In the genomic region with DNA sequence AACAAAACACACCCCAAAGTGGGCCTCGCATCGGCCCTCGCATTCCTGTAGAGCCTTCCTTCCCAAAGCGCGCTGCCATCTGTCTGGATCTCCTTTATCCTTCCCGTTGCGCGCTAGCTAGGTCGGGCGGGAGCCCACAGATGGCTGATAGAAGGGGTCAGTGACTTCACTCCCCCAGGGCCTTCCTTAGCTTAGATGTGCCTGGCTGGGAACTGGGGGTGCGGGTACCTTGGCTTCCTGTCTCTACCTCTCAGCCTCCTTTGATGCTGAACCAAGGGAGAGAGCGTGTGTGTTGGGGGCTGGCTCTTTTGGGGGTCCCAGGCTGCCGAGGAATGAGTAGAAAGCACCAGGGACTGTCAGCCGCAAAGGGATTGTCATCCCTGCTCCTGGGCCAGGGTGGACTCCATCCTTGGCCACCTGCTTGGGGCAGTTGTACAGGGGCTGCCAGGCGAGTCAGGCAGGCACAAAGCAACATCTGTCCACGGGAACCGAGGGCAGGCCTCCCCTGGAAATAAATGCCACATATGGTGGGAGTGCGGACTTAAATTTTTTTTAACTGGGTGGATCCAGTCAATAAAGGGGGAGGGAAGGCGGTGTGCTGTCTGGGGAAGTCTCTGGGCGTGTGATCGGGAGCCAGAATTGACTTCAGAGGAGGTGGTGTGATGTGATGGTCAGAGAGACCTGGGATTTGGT, we compare ENCODE assay signal across 8 cellular contexts. TPM values are rescaled to one million over a fixed set of nuclear protein-coding genes. Genes with fewer than 3 reads are reported as not detected.
DNase-seq lines count a peak whose midpoint lies in the region; ATAC-seq and TF ChIP-seq lines count a peak whose summit lies in the region.

No MANE protein-coding gene starts in this region.

- H3K4me2 ChIP-seq in BLaER1 treated with 17β-estradiol and CSF1 and Interleukin-3, amounts not matched to agents 10 nM and 100 nM = peak overlapping the region; percentile 88 to 98 (median 96)

- TF ChIP-seq CTCF in cardiac fibroblast (IDR thresholded peaks at IDR 0.05; ENCODE audit: low read depth, low read length) (no peak), mucosa of descending colon (IDR thresholded peaks at IDR 0.05) (no peak)

- H3K36me3 ChIP-seq in BLaER1 treated with 17β-estradiol and CSF1 and Interleukin-3, amounts not matched to agents 10 nM and 100 nM = peaks cover 19 to 54% (median 51%) of the 10 kb centered on the region in 11 experiments
- H3K36me3 ChIP-seq in mucosa of descending colon (ENCODE audit: low read depth) = no peaks in the 10 kb centered on the region

- H3K27ac ChIP-seq in BLaER1 treated with 17β-estradiol and CSF1 and Interleukin-3, amounts not matched to agents 10 nM and 100 nM = peak overlapping the region; percentile 87 to 98 (median 97)

- ATAC-seq in mucosa of descending colon (no peak), HG02970 (IDR thresholded peaks at IDR 0.05; ENCODE audit: low FRiP score, unreplicated experiment) (no peak), GM18517 (IDR thresholded peaks at IDR 0.05; ENCODE audit: unreplicated experiment) (no peak), HG03159 (IDR thresholded peaks at IDR 0.05; ENCODE audit: unreplicated experiment) (no peak)

- H3K27me3 ChIP-seq in BLaER1 treated with 17β-estradiol and CSF1 and Interleukin-3, amounts not matched to agents 10 nM and 100 nM = no peaks in the 10 kb centered on the region

- no peaks in the 10 kb centered on the region for H3K9me3 ChIP-seq in BLaER1 treated with 17β-estradiol and CSF1 and Interleukin-3, amounts not matched to agents 10 nM and 100 nM (replicated peaks in 1 of 11)
- H3K9me3 ChIP-seq in mucosa of descending colon = no peaks in the 10 kb centered on the region

- intact Hi-C loops in mucosa of descending colon (cut with DNase I, micrococcal nuclease) = no loop called here

- peak overlapping the region; percentile 91 to 99 (median 99) for H3K9ac ChIP-seq in BLaER1 treated with 17β-estradiol and CSF1 and Interleukin-3, amounts not matched to agents 10 nM and 100 nM

- DNase-seq in NCI-H226 (peak; percentile 42), cardiac fibroblast (ENCODE audit: low read depth in 2 of 2) (peak; percentile 45 to 47), mucosa of descending colon (peak in 1 of 3 donors; percentile 58), DMS114 treated with DMSO at 0.1 percent for 48 hours (lab: John Stamatoyannopoulos, UW; ENCODE audit: unreplicated experiment) (no peak)

- H4K20me1 ChIP-seq in BLaER1 treated with 17β-estradiol and CSF1 and Interleukin-3, amounts not matched to agents 10 nM and 100 nM = peaks cover 48 to 66% (median 60%) of the 10 kb centered on the region in 11 experiments

- H3K4me3 ChIP-seq in BLaER1 treated with 17β-estradiol and CSF1 and Interleukin-3, amounts not matched to agents 10 nM and 100 nM = peak overlapping the region; percentile 96 to 100 (median 98)
- H3K4me3 ChIP-seq in cardiac fibroblast (replicated peaks in 1 of 2; ENCODE audit: low read depth in 2 of 2, low read length in 2 of 2) (peak overlapping the region; percentile 88 to 94), mucosa of descending colon (peak overlapping the region; percentile 72)

- H3K4me1 ChIP-seq in BLaER1 treated with 17β-estradiol and CSF1 and Interleukin-3, amounts not matched to agents 10 nM and 100 nM = peaks cover 57 to 69% (median 62%) of the 10 kb centered on the region in 10 experiments
- H3K4me1 ChIP-seq in mucosa of descending colon (ENCODE audit: low read depth) = peaks cover 41% of the 10 kb centered on the region

RNA-seq across cellular contexts. Expression of a gene that starts 1.9 kb away (rescaled TPM):
- 10 to 100 TPM; 38.5 to 76.3 (median 44.9) TPM for total RNA-seq in mucosa of descending colon
